In genomic region chr17:69523252-69523861, GRCh38 we compare ENCODE assay signal across 8 cellular contexts.
DNase-seq lines count a peak whose midpoint lies in the region; ATAC-seq, FAIRE-seq and TF ChIP-seq lines count a peak whose summit lies in the region.

No MANE protein-coding gene starts in this region.

- no peaks in the 10 kb centered on the region for H3K27me3 Mint-ChIP-seq in stimulated activated naive CD8-positive, alpha-beta T cell treated with anti-CD3 and anti-CD28 coated beads, Interleukin-15, amount 100 ng/mL, for 72 hours

- H3K36me3 ChIP-seq in cardiac muscle cell: no peaks in the 10 kb centered on the region

- no peaks in the 10 kb centered on the region for H3K9me3 ChIP-seq in cardiac muscle cell (ENCODE audit: low read depth)

- peak; percentile 73 for TF ChIP-seq CTCF in cardiac muscle cell (IDR thresholded peaks at IDR 0.05; ENCODE audit: low read depth, low read length)

- DNase-seq in stimulated activated naive CD8-positive, alpha-beta T cell treated with anti-CD3 and anti-CD28 coated beads, Interleukin-15, amount 100 ng/mL, for 72 hours: no peak
- DNase-seq in stimulated activated naive CD8-positive, alpha-beta T cell treated with anti-CD3 and anti-CD28 coated beads, Interleukin-15, Interleukin-2, amounts not matched to agents 100 U/mL and 50 U/mL, for 24 hours: no peak
- peak; percentile 33 for DNase-seq in NCI-H1105 treated with DMSO at 0.1 percent for 48 hours (lab: John Stamatoyannopoulos, UW)
- DNase-seq in cardiac muscle cell (ENCODE audit: low read depth in 1 of 2, low spot score in 1 of 2): peak; percentile 52 to 70
- DNase-seq in sciatic nerve (ENCODE audit: low spot score): no peak
- DNase-seq in KG1 (lab: John Stamatoyannopoulos, UW): no peak

- no peak overlapping the region for H3K27ac Mint-ChIP-seq in stimulated activated naive CD8-positive, alpha-beta T cell treated with anti-CD3 and anti-CD28 coated beads, Interleukin-15, amount 100 ng/mL, for 72 hours

- H3K4me3 Mint-ChIP-seq in stimulated activated naive CD8-positive, alpha-beta T cell treated with anti-CD3 and anti-CD28 coated beads, Interleukin-15, amount 100 ng/mL, for 72 hours: no peak overlapping the region

- intact Hi-C loops in sciatic nerve (cut with DNase I): no loop called here

- H3K27me3 ChIP-seq in cardiac muscle cell: no peaks in the 10 kb centered on the region

- H3K27ac ChIP-seq in cardiac muscle cell: no peak overlapping the region

- H3K4me1 ChIP-seq in cardiac muscle cell (ENCODE audit: low read depth): no peaks in the 10 kb centered on the region

- peak; percentile 9 for FAIRE-seq in TTC549 (lab: Jason Lieb, UNC)

- ATAC-seq in stimulated activated naive CD8-positive, alpha-beta T cell treated with anti-CD3 and anti-CD28 coated beads, Interleukin-15, amount 100 ng/mL, for 72 hours: peak; percentile 33
- ATAC-seq in stimulated activated naive CD8-positive, alpha-beta T cell treated with anti-CD3 and anti-CD28 coated beads, Interleukin-15, Interleukin-2, amounts not matched to agents 100 U/mL and 50 U/mL, for 24 hours: no peak
- ATAC-seq in HG02571 (IDR thresholded peaks at IDR 0.05; ENCODE audit: unreplicated experiment): peak; percentile 74
- peak; percentile 86 for ATAC-seq in sciatic nerve

- no peak overlapping the region for H3K4me3 ChIP-seq in cardiac muscle cell

- H3K4me1 Mint-ChIP-seq in stimulated activated naive CD8-positive, alpha-beta T cell treated with anti-CD3 and anti-CD28 coated beads, Interleukin-15, amount 100 ng/mL, for 72 hours: no peaks in the 10 kb centered on the region

- no peaks in the 10 kb centered on the region for H3K9me3 Mint-ChIP-seq in stimulated activated naive CD8-positive, alpha-beta T cell treated with anti-CD3 and anti-CD28 coated beads, Interleukin-15, amount 100 ng/mL, for 72 hours

Comparison
In these comparisons a context has a peak if more than half of its experiments do, and no peak if none do; other contexts are left out.
1. DNase-seq: peak in NCI-H1105 treated with DMSO at 0.1 percent for 48 hours (single experiment) and cardiac muscle cell (2 of 2); none in stimulated activated naive CD8-positive, alpha-beta T cell treated with anti-CD3 and anti-CD28 coated beads, Interleukin-15, amount 100 ng/mL, for 72 hours (0 of 2), stimulated activated naive CD8-positive, alpha-beta T cell treated with anti-CD3 and anti-CD28 coated beads, Interleukin-15, Interleukin-2, amounts not matched to agents 100 U/mL and 50 U/mL, for 24 hours (single experiment), sciatic nerve (single experiment) and KG1 (single experiment).